8 cellular contexts compared by ENCODE assay signal in the genomic region with DNA sequence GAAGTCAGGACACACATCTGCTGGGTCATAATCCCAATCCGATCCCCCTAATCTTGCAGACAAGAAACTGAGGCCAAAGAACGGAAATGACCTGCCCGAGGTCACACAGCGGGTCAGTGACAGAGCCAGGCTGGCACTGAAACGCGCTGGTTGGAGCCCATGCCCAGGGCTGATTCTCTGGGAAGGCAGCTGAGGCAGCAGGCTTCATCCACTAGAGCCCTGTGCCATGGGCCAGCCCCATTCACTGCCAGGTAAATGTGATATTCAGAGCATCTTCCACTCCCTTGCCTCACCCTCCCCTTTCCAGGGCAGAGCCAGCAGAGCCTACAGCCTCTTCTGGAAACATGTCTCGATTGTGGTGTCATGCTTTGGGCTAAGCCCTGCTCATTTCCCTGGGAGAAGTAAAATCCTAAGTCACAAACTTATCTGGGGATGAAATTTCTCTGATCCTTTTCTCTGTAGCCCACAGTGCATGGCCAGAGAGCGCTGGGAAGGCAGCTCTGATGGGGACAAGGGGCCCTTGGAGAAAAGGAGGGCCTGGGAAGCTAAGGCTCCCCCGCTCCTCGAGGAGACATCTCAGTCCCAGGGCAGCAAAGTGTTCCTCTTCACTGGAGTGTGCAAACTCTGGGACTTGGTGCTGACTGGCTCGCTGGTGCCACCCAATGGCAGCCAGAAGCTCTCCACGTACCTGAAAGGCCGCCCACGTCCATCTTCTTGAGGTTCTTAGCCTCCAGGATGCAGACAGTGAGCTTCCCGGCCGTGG.
DNase-seq lines count a peak whose midpoint lies in the region; ATAC-seq and TF ChIP-seq lines count a peak whose summit lies in the region.

No MANE protein-coding gene starts in this region.

- peak; percentile 84 for ATAC-seq in DND-41 (ENCODE audit: insufficient read depth, low read depth)
- no peak for ATAC-seq in GM18907 (IDR thresholded peaks at IDR 0.05; ENCODE audit: unreplicated experiment)

- H3K4me3 ChIP-seq in DND-41 (ENCODE audit: low read depth in 1 of 2, low read length in 2 of 2) (no peak overlapping the region), HEK293 (ENCODE audit: low read depth, low read length) (no peak overlapping the region), astrocyte of the cerebellum (ENCODE audit: low read depth, low read length) (no peak overlapping the region)

- TF ChIP-seq CTCF in DND-41 (IDR thresholded peaks at IDR 0.05; ENCODE audit: borderline replicate concordance, extremely low read depth, low read length, poor library complexity, severe bottlenecking): peak; percentile 73
- peak; percentile 82 for TF ChIP-seq CTCF in HEK293 (tag by site-specific recombination; IDR thresholded peaks at IDR 0.05)
- peak; percentile 91 for TF ChIP-seq CTCF in astrocyte of the cerebellum (IDR thresholded peaks at IDR 0.05; ENCODE audit: low read depth, low read length, missing control alignments)

- H3K36me3 ChIP-seq in DND-41 (ENCODE audit: insufficient read depth, low read length) (no peaks in the 10 kb centered on the region), HEK293 (ENCODE audit: control insufficient read depth in 2 of 2, insufficient read depth in 1 of 2, low read length in 2 of 2) (no peaks in the 10 kb centered on the region)

- no peak overlapping the region for H3K27ac ChIP-seq in DND-41 (ENCODE audit: low read length)
- H3K27ac ChIP-seq in HEK293 (ENCODE audit: extremely low read depth, low read depth, low read length): no peak overlapping the region

- H3K9ac ChIP-seq in DND-41 (ENCODE audit: low read depth, low read length): no peak overlapping the region

- no peaks in the 10 kb centered on the region for H4K20me1 ChIP-seq in DND-41 (ENCODE audit: insufficient read depth, low read length)

- H3K4me1 ChIP-seq in DND-41 (ENCODE audit: insufficient read depth, low read length): no peaks in the 10 kb centered on the region
- no peaks in the 10 kb centered on the region for H3K4me1 ChIP-seq in HEK293 (ENCODE audit: control insufficient read depth, insufficient read depth, low read length)

- H3K27me3 ChIP-seq in DND-41 (ENCODE audit: insufficient read depth, low read length, poor library complexity): no peaks in the 10 kb centered on the region

- H3K9me3 ChIP-seq in DND-41 (ENCODE audit: insufficient read depth, low read length, severe bottlenecking): no peaks in the 10 kb centered on the region
- no peaks in the 10 kb centered on the region for H3K9me3 ChIP-seq in HEK293 (ENCODE audit: control insufficient read depth, insufficient read depth, low read depth, low read length)

- no peaks in the 10 kb centered on the region for H3K79me2 ChIP-seq in DND-41 (ENCODE audit: insufficient read depth, low read length)

- CTCF ChIA-PET in HEK293 (lab: Yijun Ruan, JAX): interaction anchor here (0.6 to 3.5 kb wide), 27 partner anchors 10 to 256 kb away, joined by 3 to 18 read pairs (median 4); no protein-coding TSS in a partner anchor

- no peak overlapping the region for H2AFZ ChIP-seq in DND-41 (ENCODE audit: low read depth, low read length)

- H3K4me2 ChIP-seq in DND-41 (ENCODE audit: insufficient read depth, low read length): no peak overlapping the region

- POLR2A ChIA-PET in HEK293 (lab: Yijun Ruan, JAX): no interaction called here

- DNase-seq in DND-41 (peak; percentile 43), NCI-H82 treated with DMSO at 0.1 percent for 48 hours (lab: John Stamatoyannopoulos, UW; ENCODE audit: unreplicated experiment) (peak; percentile 9), astrocyte of the cerebellum (ENCODE audit: low read depth) (peak; percentile 61), iPS DF 19.7 (ENCODE audit: low read depth, low spot score) (peak; percentile 50), KG1 (lab: John Stamatoyannopoulos, UW) (no peak)
- DNase-seq in stimulated activated CD4-positive, alpha-beta T cell treated with anti-CD3 and anti-CD28 coated beads, Interleukin-12 subunit alpha, Interleukin-12 subunit beta, amount 100 ng/mL, for 48 hours (ENCODE audit: low read depth in 2 of 3, low spot score in 1 of 3): peak; percentile 14 to 15 (median 14)

- in situ Hi-C loops in astrocyte of the cerebellum (cut with HindIII; ENCODE audit: low sequenced_read_pairs): no loop called here

TF ChIP-seq in HEK293, 187 proteins besides CTCF, POLR2A, EP300 and RAD21:
- TF ChIP-seq KLF10 (tag by site-specific recombination; IDR thresholded peaks at IDR 0.05) (no peak), ZNF513 (tag by site-specific recombination; IDR thresholded peaks at IDR 0.05) (no peak), KLF9 (tag by site-specific recombination; IDR thresholded peaks at IDR 0.05; ENCODE audit: low read depth) (no peak), ZBTB17 (tag by site-specific recombination; IDR thresholded peaks at IDR 0.05) (peak; percentile 25; the same call in 1 of the 2 replicates), ZFP69B (tag by site-specific recombination; IDR thresholded peaks at IDR 0.05) (no peak), EGR2 (tag by site-specific recombination; IDR thresholded peaks at IDR 0.05; ENCODE audit: low read depth) (peak; percentile 78), ZNF660 (tag by site-specific recombination; IDR thresholded peaks at IDR 0.05) (0 out of 2 replicates have a peak, but pooled peaks have one; percentile 13), ZNF529 (tag by site-specific recombination; IDR thresholded peaks at IDR 0.05; ENCODE audit: insufficient replicate concordance) (no peak), ZNF48 (tag by site-specific recombination; IDR thresholded peaks at IDR 0.05) (no peak), ZFHX2 (tag by site-specific recombination; conservative IDR thresholded peaks at IDR 0.05) (peak; percentile 84), ZNF514 (tag by site-specific recombination; IDR thresholded peaks at IDR 0.05) (no peak), ZNF654 (tag by site-specific recombination; IDR thresholded peaks at IDR 0.05; ENCODE audit: low read depth) (peak; percentile 81), ZNF37A (tag by site-specific recombination; IDR thresholded peaks at IDR 0.05) (no peak), MZF1 (tag by site-specific recombination; IDR thresholded peaks at IDR 0.05; ENCODE audit: borderline replicate concordance) (no peak)
- TF ChIP-seq, protein P1, sequence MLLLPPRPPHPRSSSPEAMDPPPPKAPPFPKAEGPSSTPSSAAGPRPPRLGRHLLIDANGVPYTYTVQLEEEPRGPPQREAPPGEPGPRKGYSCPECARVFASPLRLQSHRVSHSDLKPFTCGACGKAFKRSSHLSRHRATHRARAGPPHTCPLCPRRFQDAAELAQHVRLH (tag by site-specific recombination; IDR thresholded peaks at IDR 0.05): no peak
